Comparison of ENCODE assay signal across 8 cellular contexts in genomic region chr10:5283305-5284158, GRCh38.
A peak's percentile ranks its signal among the peaks of the same experiment; 100 is the strongest.
DNase-seq lines count a peak whose midpoint lies in the region; ATAC-seq and TF ChIP-seq lines count a peak whose summit lies in the region.

No MANE protein-coding gene starts in this region.

- H3K9me2 ChIP-seq in PC-3 (replicated peaks; ENCODE audit: low read length): no peaks in the 10 kb centered on the region

- TF ChIP-seq CTCF in PC-3 (conservative IDR thresholded peaks at IDR 0.05; ENCODE audit: low read depth, low read length): peak; percentile 69
- TF ChIP-seq CTCF in progenitor cell of endocrine pancreas (IDR thresholded peaks at IDR 0.05; ENCODE audit: unreplicated experiment): peak; percentile 74

- ATAC-seq in GM18868 (IDR thresholded peaks at IDR 0.05; ENCODE audit: unreplicated experiment) (peak; percentile 90), HG03378 (IDR thresholded peaks at IDR 0.05; ENCODE audit: unreplicated experiment) (peak; percentile 84), PC-3 (peak; percentile 83), GM19023 (IDR thresholded peaks at IDR 0.05; ENCODE audit: unreplicated experiment) (no peak)

- peak overlapping the region; percentile 26; the same call in 1 of the 2 replicates for H3K4me3 ChIP-seq in PC-3 (ENCODE audit: low read length)

- H3K27ac ChIP-seq in PC-3 (ENCODE audit: low read length): no peak overlapping the region

- peaks cover 3% of the 10 kb centered on the region for H3K4me1 Mint-ChIP-seq in progenitor cell of endocrine pancreas (ENCODE audit: low read depth)

- POLR2A ChIA-PET in PC-3 (lab: Charles Lee; ENCODE audit: unreplicated experiment): no interaction called here

- H3K36me3 Mint-ChIP-seq in progenitor cell of endocrine pancreas (ENCODE audit: insufficient read depth): no peaks in the 10 kb centered on the region

- DNase-seq in Ammon's horn (ENCODE audit: low spot score) (peak; percentile 52), PC-3 (peak; percentile 53), germinal center (ENCODE audit: low spot score) (peak; percentile 24), progenitor cell of endocrine pancreas (ENCODE audit: low spot score, unreplicated experiment) (peak; percentile 39)
- peak; percentile 46 for DNase-seq in activated T-helper 9 cell treated with anti-CD3 and anti-CD28 coated beads, Interleukin-2, amount 50 U/mL, for 16 hours (ENCODE audit: low read depth)

- peak overlapping the region; percentile 57 for H3K4me2 ChIP-seq in PC-3 (ENCODE audit: low read length)

- intact Hi-C loops in PC-3 (cut with micrococcal nuclease): loop anchor here (1.0 to 5.0 kb wide), 6 partner anchors 81 to 434 kb away; partner anchors contain the start of gene AKR1C3

- H3K79me2 ChIP-seq in PC-3 (ENCODE audit: low read length): no peaks in the 10 kb centered on the region

- peak overlapping the region; percentile 36 for H2AFZ ChIP-seq in PC-3 (ENCODE audit: low read length)

- H3K9ac ChIP-seq in PC-3 (ENCODE audit: low read length): no peak overlapping the region

- H4K20me1 ChIP-seq in PC-3 (ENCODE audit: low read length): no peaks in the 10 kb centered on the region

- no peaks in the 10 kb centered on the region for H3K9me3 ChIP-seq in PC-3 (ENCODE audit: low read length)

- H3K9me3 Mint-ChIP-seq in progenitor cell of endocrine pancreas (ENCODE audit: low read depth): no peaks in the 10 kb centered on the region

- H3K27ac Mint-ChIP-seq in progenitor cell of endocrine pancreas: peak overlapping the region; percentile 75

- H3K36me3 ChIP-seq in PC-3 (ENCODE audit: low read depth, low read length): no peaks in the 10 kb centered on the region

- no peaks in the 10 kb centered on the region for H3F3A ChIP-seq in PC-3 (ENCODE audit: low read length, unreplicated experiment)

- CTCF ChIA-PET in PC-3 (lab: Charles Lee): no interaction called here

- H3K27me3 Mint-ChIP-seq in progenitor cell of endocrine pancreas: peaks cover 3% of the 10 kb centered on the region

- no peaks in the 10 kb centered on the region for H3K4me1 ChIP-seq in PC-3 (ENCODE audit: insufficient read depth, low read length)

- no peaks in the 10 kb centered on the region for H3K27me3 ChIP-seq in PC-3 (ENCODE audit: low read length)

- H3K4me3 Mint-ChIP-seq in progenitor cell of endocrine pancreas (ENCODE audit: low read depth): no peak overlapping the region

- BruUV-seq in PC-3 (replicated peaks; lab: Mats Ljungman, UMichigan): no TSS peak
